18 cellular contexts compared by ENCODE assay signal in the genomic region with DNA sequence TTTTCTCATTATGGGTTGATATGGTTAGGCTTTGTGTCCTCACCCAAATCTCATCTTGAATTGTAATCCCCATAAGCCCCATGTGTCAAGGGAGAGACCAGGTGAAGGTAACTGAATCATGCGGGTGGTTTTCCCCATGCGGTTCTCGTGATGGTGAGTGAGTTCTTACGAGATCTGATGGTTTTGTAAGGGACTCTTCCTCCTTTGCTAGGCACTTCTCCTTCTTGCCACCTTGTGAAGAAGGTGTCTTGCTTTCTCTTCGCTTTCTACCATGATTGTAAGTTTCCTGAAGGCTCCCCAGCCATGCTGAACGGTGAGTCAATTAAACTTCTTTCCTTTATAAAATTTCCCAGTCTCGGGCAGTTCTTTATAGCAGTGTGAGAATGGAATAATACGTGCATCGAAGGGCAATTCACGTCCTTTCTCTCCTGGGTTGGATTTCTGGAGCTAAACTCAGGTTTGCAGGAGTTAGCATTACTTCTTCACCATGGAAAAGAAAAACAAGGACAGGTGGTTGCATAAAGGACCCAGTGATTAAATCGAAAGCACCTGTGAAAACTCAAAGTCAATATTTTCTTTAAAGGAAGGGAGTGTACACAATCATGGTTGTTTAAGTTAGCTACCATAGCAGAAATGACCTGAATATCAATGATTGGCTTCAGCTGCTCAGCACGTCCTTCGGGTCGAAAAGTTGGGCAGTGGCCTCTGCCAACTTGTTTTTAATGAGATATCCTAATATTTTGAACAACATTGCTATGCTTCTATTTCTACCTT. TPM values are rescaled to one million over a fixed set of nuclear protein-coding genes. Genes with fewer than 3 reads are reported as not detected.
DNase-seq lines count a peak whose midpoint lies in the region; ATAC-seq, FAIRE-seq and TF ChIP-seq lines count a peak whose summit lies in the region.
"Had no signal": no experiment of that assay in that cellular context is flagged by ENCODE, and none has a peak within 500 bp of the region (broad histone marks: within the 10 kb centered on the region; RNA-seq: fewer than 3 reads in every experiment).

No MANE protein-coding gene starts in this region.

- H3K36me3 ChIP-seq in CD4-positive, CD25-positive, alpha-beta regulatory T cell (ENCODE audit: control insufficient read depth, insufficient read depth, low read length), result no peaks in the 10 kb centered on the region
- H3K36me3 ChIP-seq in hepatocyte (replicated peaks; ENCODE audit: insufficient read depth, low read depth) (no peaks in the 10 kb centered on the region), gastroesophageal sphincter (no peaks in the 10 kb centered on the region)
- H3K36me3 ChIP-seq: heart left ventricle had no signal

- peak overlapping the region in 2 of 4 donors; percentile 22 to 65 for H3K4me3 Mint-ChIP-seq in CD4-positive, CD25-positive, alpha-beta regulatory T cell

- no peaks in the 10 kb centered on the region for H4K20me1 ChIP-seq in hepatocyte (ENCODE audit: insufficient read depth, poor library complexity, severe bottlenecking)

- H3K9me3 ChIP-seq in CD4-positive, CD25-positive, alpha-beta regulatory T cell (ENCODE audit: control insufficient read depth in 2 of 2, low read length in 2 of 2), result no peaks in the 10 kb centered on the region
- H3K9me3 ChIP-seq in hepatocyte (ENCODE audit: low read depth), result no peaks in the 10 kb centered on the region
- no peaks in the 10 kb centered on the region for H3K9me3 ChIP-seq in gastroesophageal sphincter
- H3K9me3 ChIP-seq: heart left ventricle had no signal

- H3K4me3 ChIP-seq in CD4-positive, CD25-positive, alpha-beta regulatory T cell (ENCODE audit: low read depth, low read length), result no peak overlapping the region
- H3K4me3 ChIP-seq in hepatocyte (no peak overlapping the region), gastroesophageal sphincter (no peak overlapping the region)
- H3K4me3 ChIP-seq: heart left ventricle, lung, SK-N-MC had no signal

- no peaks in the 10 kb centered on the region for H3K9me2 ChIP-seq in hepatocyte (replicated peaks; ENCODE audit: insufficient read depth)

- no peak overlapping the region for H3K27ac ChIP-seq in CD4-positive, CD25-positive, alpha-beta regulatory T cell (ENCODE audit: insufficient read depth, low read length, poor library complexity, severe bottlenecking)
- H3K27ac ChIP-seq in hepatocyte, result peak overlapping the region; percentile 15
- no peak overlapping the region for H3K27ac ChIP-seq in gastroesophageal sphincter
- H3K27ac ChIP-seq: C4-2B, SK-N-MC had no signal

- H3K79me2 ChIP-seq in hepatocyte, result no peaks in the 10 kb centered on the region

- H3K27ac Mint-ChIP-seq in CD4-positive, CD25-positive, alpha-beta regulatory T cell, result peak overlapping the region; percentile 78 to 98 (median 89)

- no peak for TF ChIP-seq CTCF in hepatocyte (IDR thresholded peaks at IDR 0.05; ENCODE audit: poor library complexity)
- TF ChIP-seq CTCF in gastroesophageal sphincter (IDR thresholded peaks at IDR 0.05), result no peak

- no peaks in the 10 kb centered on the region for H3K27me3 Mint-ChIP-seq in CD4-positive, CD25-positive, alpha-beta regulatory T cell

- WGBS in hepatocyte (ENCODE audit: low lambda C conversion rate, missing lambda C conversion rate), result 89% methylated on average over 14 of the region's 14 CpGs
- 91 to 95% methylated on average over 13 to 14 of the region's 14 CpGs for WGBS in gastroesophageal sphincter (ENCODE audit: low coverage in 1 of 2), 2 donors

- no peaks in the 10 kb centered on the region for H3K36me3 Mint-ChIP-seq in CD4-positive, CD25-positive, alpha-beta regulatory T cell

- H3K4me2 ChIP-seq in hepatocyte, result no peak overlapping the region

- TF ChIP-seq EP300 in gastroesophageal sphincter (IDR thresholded peaks at IDR 0.05), result no peak

- H3K4me1 Mint-ChIP-seq in CD4-positive, CD25-positive, alpha-beta regulatory T cell, result peaks cover 28 to 69% (median 53%) of the 10 kb centered on the region in 4 donors

- DNase-seq in CD4-positive, CD25-positive, alpha-beta regulatory T cell, result no peak
- no peak for DNase-seq in GM12892 (ENCODE audit: insufficient read length)
- DNase-seq in NCI-H2081 treated with DMSO at 0.1 percent for 48 hours (lab: John Stamatoyannopoulos, UW), result peak; percentile 48
- no peak for DNase-seq in hepatocyte (ENCODE audit: low spot score)
- DNase-seq in SIG-M5 (lab: John Stamatoyannopoulos, UW), result no peak
- DNase-seq: activated CD4-positive, alpha-beta T cell treated with anti-CD3 and anti-CD28 coated beads for 48 hours; amniotic stem cell; heart left ventricle; NCI-H187 treated with DMSO at 0.1 percent for 48 hours; posterior cingulate gyrus had no signal

- H3K9me3 Mint-ChIP-seq in CD4-positive, CD25-positive, alpha-beta regulatory T cell, result peaks cover 0 to 1% (median 0%) of the 10 kb centered on the region in 7 donors

- TF ChIP-seq POLR2A in GM12892 (IDR thresholded peaks at IDR 0.05; ENCODE audit: low read depth, low read length) (peak; percentile 59; the same call in 1 of the 2 replicates), gastroesophageal sphincter (IDR thresholded peaks at IDR 0.05) (no peak)

- no peak for FAIRE-seq in GM12892 (lab: Jason Lieb, UNC)
- FAIRE-seq: endometrium, HTR-8/SVneo had no signal

- ATAC-seq in CD4-positive, CD25-positive, alpha-beta regulatory T cell (ENCODE audit: low read depth in 2 of 2), result no peak
- no peak for ATAC-seq in HG02938 (IDR thresholded peaks at IDR 0.05; ENCODE audit: unreplicated experiment)
- ATAC-seq in HG02571 (IDR thresholded peaks at IDR 0.05; ENCODE audit: unreplicated experiment), result no peak
- no peak for ATAC-seq in gastroesophageal sphincter
- ATAC-seq: heart left ventricle had no signal

- H2AFZ ChIP-seq in hepatocyte, result no peak overlapping the region

- no peaks in the 10 kb centered on the region for H3K27me3 ChIP-seq in CD4-positive, CD25-positive, alpha-beta regulatory T cell (ENCODE audit: control insufficient read depth, insufficient read depth, low read length)
- H3K27me3 ChIP-seq in hepatocyte (no peaks in the 10 kb centered on the region), gastroesophageal sphincter (no peaks in the 10 kb centered on the region)
- H3K27me3 ChIP-seq: heart left ventricle had no signal

- peaks cover 22% of the 10 kb centered on the region for H3K4me1 ChIP-seq in CD4-positive, CD25-positive, alpha-beta regulatory T cell (ENCODE audit: control insufficient read depth, insufficient read depth, low read length, poor library complexity, severe bottlenecking)
- peaks cover 19% of the 10 kb centered on the region for H3K4me1 ChIP-seq in hepatocyte (ENCODE audit: insufficient read depth)
- peaks cover 0 to 34% (median 13%) of the 10 kb centered on the region in 3 donors for H3K4me1 ChIP-seq in gastroesophageal sphincter

RNA-seq across cellular contexts. Expression of a gene that starts 54.1 kb away (rescaled TPM):
- 36.4 TPM for total RNA-seq in CD4-positive, CD25-positive, alpha-beta regulatory T cell
- 10 to 100 TPM; 57.9 to 81.4 (median 68.5) TPM for polyA plus RNA-seq in CD4-positive, CD25-positive, alpha-beta regulatory T cell
- polyA plus RNA-seq in GM12892 (2012; ENCODE audit: missing spikeins), result 56.5 TPM
- total RNA-seq in hepatocyte (19.3 and 26.4 TPM in 2 replicates), gastroesophageal sphincter (100 to 1,000 TPM in 2 of 4 donors, 10 to 100 TPM in 2; 39.4 to 198 (median 87.4) TPM)
- 31.7 and 33.0 TPM in 2 replicates for polyA plus RNA-seq in hepatocyte
